ENCODE assay signal across 8 cellular contexts in the genomic region with DNA sequence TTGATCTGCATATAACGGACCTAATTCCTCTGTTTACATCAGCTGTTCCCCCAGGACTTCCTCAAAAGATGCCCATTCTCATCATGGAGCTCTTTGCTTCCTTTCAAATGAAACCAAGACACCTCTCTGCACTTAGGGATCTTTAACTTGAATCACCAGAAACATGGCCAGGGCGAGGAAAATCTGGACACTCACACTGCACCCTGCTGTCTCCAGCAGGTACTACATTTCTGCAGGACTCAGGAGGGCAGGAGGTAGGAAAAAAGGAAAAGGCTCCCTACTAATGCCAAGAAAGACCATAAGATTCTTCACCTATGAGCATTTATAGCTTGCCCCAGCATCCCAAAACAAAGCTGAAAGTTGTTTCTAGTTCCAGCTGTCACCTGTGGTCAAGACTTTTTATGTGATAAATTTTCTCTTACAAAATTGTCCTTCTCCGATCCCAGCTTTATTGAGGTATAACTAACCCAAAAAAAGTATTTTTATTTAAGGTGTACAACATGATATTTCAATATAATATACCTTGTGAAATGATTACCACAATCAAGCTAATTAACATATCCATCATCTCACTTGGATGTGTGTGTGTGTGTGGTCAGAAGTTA.
DNase-seq lines count a peak whose midpoint lies in the region; ATAC-seq, FAIRE-seq and TF ChIP-seq lines count a peak whose summit lies in the region.

No MANE protein-coding gene starts in this region.

- no peaks in the 10 kb centered on the region for H3K36me3 ChIP-seq in OCI-LY3 (replicated peaks; ENCODE audit: low read depth, low read length)
- peaks cover 0 to 5% of the 10 kb centered on the region in 2 donors for H3K36me3 ChIP-seq in kidney (ENCODE audit: control insufficient read depth in 1 of 2, insufficient read depth in 2 of 2, low read length in 2 of 2)

- no peak for TF ChIP-seq POLR2A in GM12891 (IDR thresholded peaks at IDR 0.05; ENCODE audit: low read depth, low read length)

- no peak overlapping the region for H2AFZ ChIP-seq in OCI-LY3 (ENCODE audit: low read depth, low read length)

- H3K27ac ChIP-seq in OCI-LY3 (ENCODE audit: low read length) (no peak overlapping the region), kidney (ENCODE audit: low read depth in 2 of 2, low read length in 2 of 2) (no peak overlapping the region)

- no TSS peak for BruUV-seq in MCF 10A (replicated peaks; lab: Mats Ljungman, UMichigan)

- H3K27me3 Mint-ChIP-seq in MCF 10A (ENCODE audit: insufficient read depth, unreplicated experiment): no peaks in the 10 kb centered on the region

- H3K4me1 Mint-ChIP-seq in MCF 10A (ENCODE audit: insufficient read depth, unreplicated experiment): no peaks in the 10 kb centered on the region

- CTCF ChIA-PET in MCF 10A (lab: Yijun Ruan, JAX): interaction anchor here (0.5 to 1.7 kb wide), 21 partner anchors 9 to 1037 kb away, joined by 3 to 7 read pairs (median 3); no protein-coding TSS in a partner anchor

- H3K27me3 ChIP-seq in OCI-LY3 (ENCODE audit: low read depth, low read length): no peaks in the 10 kb centered on the region

- H3K27ac Mint-ChIP-seq in MCF 10A (ENCODE audit: low read depth, unreplicated experiment): no peak overlapping the region

- H3K4me3 ChIP-seq in OCI-LY3 (ENCODE audit: low read length) (no peak overlapping the region), kidney (ENCODE audit: low read length in 2 of 2) (no peak overlapping the region)

- intact Hi-C loops in MCF 10A (cut with micrococcal nuclease) (loop anchor here (1.0 to 5.0 kb wide), 2 partner anchors 126 to 487 kb away; no protein-coding TSS in a partner anchor), kidney (cut with DNase I) (loop anchor here (5.0 kb wide), 1 partner anchor 486 kb away; no protein-coding TSS in a partner anchor)

- no peaks in the 10 kb centered on the region for H3K79me2 ChIP-seq in OCI-LY3 (ENCODE audit: low read length)

- POLR2A ChIA-PET in MCF 10A (lab: Yijun Ruan, JAX): interaction anchor here (0.6 to 0.7 kb wide), 2 partner anchors 200 to 487 kb away, joined by 3 read pairs; no protein-coding TSS in a partner anchor

- no peaks in the 10 kb centered on the region for H3K36me3 Mint-ChIP-seq in MCF 10A (ENCODE audit: insufficient read depth, unreplicated experiment)

- no peaks in the 10 kb centered on the region for H3K9me3 Mint-ChIP-seq in MCF 10A (ENCODE audit: unreplicated experiment)

- H3K4me1 ChIP-seq in OCI-LY3 (ENCODE audit: low read length) (0 out of 2 replicates have a peak, but pooled peaks cover 4% of the 10 kb centered on the region), kidney (ENCODE audit: control insufficient read depth in 1 of 2, insufficient read depth in 1 of 2, low read depth in 1 of 2, low read length in 2 of 2) (no peaks in the 10 kb centered on the region)

- FAIRE-seq in GM12891 (lab: Jason Lieb, UNC): peak; percentile 23
- no peak for FAIRE-seq in kidney (lab: Jason Lieb, UNC)

- peak; percentile 29 to 47 for DNase-seq in AML-193 (lab: John Stamatoyannopoulos, UW)
- DNase-seq in GM12891 (ENCODE audit: insufficient read length, low spot score): peak; percentile 22
- DNase-seq in MCF 10A (ENCODE audit: unreplicated experiment): peak; percentile 54
- DNase-seq in kidney: no peak
- DNase-seq in stimulated activated CD8-positive, alpha-beta memory T cell treated with anti-CD3 and anti-CD28 coated beads, Interleukin-4, amount 100 ng/mL, for 24 hours (ENCODE audit: low read depth): peak; percentile 9

- H3K4me3 Mint-ChIP-seq in MCF 10A (ENCODE audit: unreplicated experiment): no peak overlapping the region

- H3K9ac ChIP-seq in OCI-LY3 (ENCODE audit: low read length) (no peak overlapping the region), kidney (ENCODE audit: low read length in 2 of 2) (no peak overlapping the region)

- no peaks in the 10 kb centered on the region for H4K20me1 ChIP-seq in OCI-LY3 (ENCODE audit: insufficient read depth, low read length)

- peak overlapping the region; percentile 21 for H3K4me2 ChIP-seq in OCI-LY3 (ENCODE audit: low read length)

- TF ChIP-seq CTCF in OCI-LY3 (IDR thresholded peaks at IDR 0.05; ENCODE audit: low read depth, low read length) (peak; percentile 88), MCF 10A (IDR thresholded peaks at IDR 0.05; ENCODE audit: unreplicated experiment) (peak; percentile 73), kidney (IDR thresholded peaks at IDR 0.05; ENCODE audit: borderline replicate concordance, extremely low read depth, insufficient read depth) (peak; percentile 69)

- H3K9me3 ChIP-seq in OCI-LY3 (ENCODE audit: insufficient read depth, low read length) (no peaks in the 10 kb centered on the region), kidney (ENCODE audit: control insufficient read depth in 1 of 2, low read length in 2 of 2) (no peaks in the 10 kb centered on the region)

- no peak for ATAC-seq in GM21367 (IDR thresholded peaks at IDR 0.05; ENCODE audit: unreplicated experiment)
- no peak for ATAC-seq in GM18861 (IDR thresholded peaks at IDR 0.05; ENCODE audit: unreplicated experiment)

TF ChIP-seq in GM12891, 5 proteins besides CTCF, POLR2A, EP300 and RAD21:
- TF ChIP-seq POLR2AphosphoS5 (IDR thresholded peaks at IDR 0.05; ENCODE audit: low read depth, low read length) (no peak), PAX5 (IDR thresholded peaks at IDR 0.05; ENCODE audit: insufficient read depth, low read length, severe bottlenecking) (no peak), TAF1 (IDR thresholded peaks at IDR 0.05; ENCODE audit: low read depth, low read length) (no peak), POU2F2 (IDR thresholded peaks at IDR 0.05; ENCODE audit: low read depth, low read length) (no peak), SPI1 (IDR thresholded peaks at IDR 0.05; ENCODE audit: low read depth, low read length) (no peak)
